In the genomic region with DNA sequence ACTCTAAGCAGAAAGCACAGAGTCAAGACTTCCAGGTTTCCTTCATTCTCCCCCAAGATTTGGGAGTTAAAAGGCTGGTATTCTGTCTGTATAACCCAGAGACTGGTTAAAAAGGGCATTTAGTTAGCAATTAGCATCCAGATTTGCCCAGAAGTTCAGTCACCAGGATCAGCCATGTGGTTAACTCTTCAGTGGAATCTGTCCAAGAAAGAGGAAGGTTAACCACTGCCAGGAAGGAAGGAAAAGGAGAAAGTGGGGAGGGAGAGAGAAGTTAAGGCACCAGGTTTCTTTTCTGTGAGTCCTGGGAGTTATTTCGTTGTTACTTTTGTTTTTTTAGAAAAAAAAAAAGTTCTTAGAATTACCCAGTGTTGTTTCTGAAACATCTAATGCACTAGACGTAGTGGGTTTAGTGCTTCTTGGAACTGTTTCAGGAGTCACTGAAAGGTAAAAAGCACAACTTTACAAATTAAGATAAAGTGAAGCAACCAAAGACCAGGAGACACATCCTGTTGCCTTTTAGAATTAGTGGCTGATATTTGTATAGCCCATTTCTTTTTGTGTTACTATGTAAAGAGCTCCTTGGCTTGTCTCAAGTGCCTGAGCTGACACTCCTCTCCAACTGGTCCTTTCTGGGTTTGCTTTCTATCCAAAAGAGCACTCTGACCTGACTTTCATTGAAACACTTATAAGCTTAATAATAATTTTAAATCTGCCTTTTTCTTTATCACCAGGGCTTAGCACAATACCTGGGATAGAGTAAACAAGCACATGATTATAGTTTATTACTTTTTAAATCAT, we compare ENCODE assay signal across 1 cellular context.
TF ChIP-seq lines count a peak whose summit lies in the region.

No MANE protein-coding gene starts in this region.

TF ChIP-seq in H1, 55 proteins besides CTCF, POLR2A, EP300 and RAD21 (continued from another document):
- TF ChIP-seq SUZ12 (IDR thresholded peaks at IDR 0.05; ENCODE audit: low read length): no peak
- TF ChIP-seq TCF12 (IDR thresholded peaks at IDR 0.05; ENCODE audit: low read depth, low read length): no peak
- TF ChIP-seq, protein P1, sequence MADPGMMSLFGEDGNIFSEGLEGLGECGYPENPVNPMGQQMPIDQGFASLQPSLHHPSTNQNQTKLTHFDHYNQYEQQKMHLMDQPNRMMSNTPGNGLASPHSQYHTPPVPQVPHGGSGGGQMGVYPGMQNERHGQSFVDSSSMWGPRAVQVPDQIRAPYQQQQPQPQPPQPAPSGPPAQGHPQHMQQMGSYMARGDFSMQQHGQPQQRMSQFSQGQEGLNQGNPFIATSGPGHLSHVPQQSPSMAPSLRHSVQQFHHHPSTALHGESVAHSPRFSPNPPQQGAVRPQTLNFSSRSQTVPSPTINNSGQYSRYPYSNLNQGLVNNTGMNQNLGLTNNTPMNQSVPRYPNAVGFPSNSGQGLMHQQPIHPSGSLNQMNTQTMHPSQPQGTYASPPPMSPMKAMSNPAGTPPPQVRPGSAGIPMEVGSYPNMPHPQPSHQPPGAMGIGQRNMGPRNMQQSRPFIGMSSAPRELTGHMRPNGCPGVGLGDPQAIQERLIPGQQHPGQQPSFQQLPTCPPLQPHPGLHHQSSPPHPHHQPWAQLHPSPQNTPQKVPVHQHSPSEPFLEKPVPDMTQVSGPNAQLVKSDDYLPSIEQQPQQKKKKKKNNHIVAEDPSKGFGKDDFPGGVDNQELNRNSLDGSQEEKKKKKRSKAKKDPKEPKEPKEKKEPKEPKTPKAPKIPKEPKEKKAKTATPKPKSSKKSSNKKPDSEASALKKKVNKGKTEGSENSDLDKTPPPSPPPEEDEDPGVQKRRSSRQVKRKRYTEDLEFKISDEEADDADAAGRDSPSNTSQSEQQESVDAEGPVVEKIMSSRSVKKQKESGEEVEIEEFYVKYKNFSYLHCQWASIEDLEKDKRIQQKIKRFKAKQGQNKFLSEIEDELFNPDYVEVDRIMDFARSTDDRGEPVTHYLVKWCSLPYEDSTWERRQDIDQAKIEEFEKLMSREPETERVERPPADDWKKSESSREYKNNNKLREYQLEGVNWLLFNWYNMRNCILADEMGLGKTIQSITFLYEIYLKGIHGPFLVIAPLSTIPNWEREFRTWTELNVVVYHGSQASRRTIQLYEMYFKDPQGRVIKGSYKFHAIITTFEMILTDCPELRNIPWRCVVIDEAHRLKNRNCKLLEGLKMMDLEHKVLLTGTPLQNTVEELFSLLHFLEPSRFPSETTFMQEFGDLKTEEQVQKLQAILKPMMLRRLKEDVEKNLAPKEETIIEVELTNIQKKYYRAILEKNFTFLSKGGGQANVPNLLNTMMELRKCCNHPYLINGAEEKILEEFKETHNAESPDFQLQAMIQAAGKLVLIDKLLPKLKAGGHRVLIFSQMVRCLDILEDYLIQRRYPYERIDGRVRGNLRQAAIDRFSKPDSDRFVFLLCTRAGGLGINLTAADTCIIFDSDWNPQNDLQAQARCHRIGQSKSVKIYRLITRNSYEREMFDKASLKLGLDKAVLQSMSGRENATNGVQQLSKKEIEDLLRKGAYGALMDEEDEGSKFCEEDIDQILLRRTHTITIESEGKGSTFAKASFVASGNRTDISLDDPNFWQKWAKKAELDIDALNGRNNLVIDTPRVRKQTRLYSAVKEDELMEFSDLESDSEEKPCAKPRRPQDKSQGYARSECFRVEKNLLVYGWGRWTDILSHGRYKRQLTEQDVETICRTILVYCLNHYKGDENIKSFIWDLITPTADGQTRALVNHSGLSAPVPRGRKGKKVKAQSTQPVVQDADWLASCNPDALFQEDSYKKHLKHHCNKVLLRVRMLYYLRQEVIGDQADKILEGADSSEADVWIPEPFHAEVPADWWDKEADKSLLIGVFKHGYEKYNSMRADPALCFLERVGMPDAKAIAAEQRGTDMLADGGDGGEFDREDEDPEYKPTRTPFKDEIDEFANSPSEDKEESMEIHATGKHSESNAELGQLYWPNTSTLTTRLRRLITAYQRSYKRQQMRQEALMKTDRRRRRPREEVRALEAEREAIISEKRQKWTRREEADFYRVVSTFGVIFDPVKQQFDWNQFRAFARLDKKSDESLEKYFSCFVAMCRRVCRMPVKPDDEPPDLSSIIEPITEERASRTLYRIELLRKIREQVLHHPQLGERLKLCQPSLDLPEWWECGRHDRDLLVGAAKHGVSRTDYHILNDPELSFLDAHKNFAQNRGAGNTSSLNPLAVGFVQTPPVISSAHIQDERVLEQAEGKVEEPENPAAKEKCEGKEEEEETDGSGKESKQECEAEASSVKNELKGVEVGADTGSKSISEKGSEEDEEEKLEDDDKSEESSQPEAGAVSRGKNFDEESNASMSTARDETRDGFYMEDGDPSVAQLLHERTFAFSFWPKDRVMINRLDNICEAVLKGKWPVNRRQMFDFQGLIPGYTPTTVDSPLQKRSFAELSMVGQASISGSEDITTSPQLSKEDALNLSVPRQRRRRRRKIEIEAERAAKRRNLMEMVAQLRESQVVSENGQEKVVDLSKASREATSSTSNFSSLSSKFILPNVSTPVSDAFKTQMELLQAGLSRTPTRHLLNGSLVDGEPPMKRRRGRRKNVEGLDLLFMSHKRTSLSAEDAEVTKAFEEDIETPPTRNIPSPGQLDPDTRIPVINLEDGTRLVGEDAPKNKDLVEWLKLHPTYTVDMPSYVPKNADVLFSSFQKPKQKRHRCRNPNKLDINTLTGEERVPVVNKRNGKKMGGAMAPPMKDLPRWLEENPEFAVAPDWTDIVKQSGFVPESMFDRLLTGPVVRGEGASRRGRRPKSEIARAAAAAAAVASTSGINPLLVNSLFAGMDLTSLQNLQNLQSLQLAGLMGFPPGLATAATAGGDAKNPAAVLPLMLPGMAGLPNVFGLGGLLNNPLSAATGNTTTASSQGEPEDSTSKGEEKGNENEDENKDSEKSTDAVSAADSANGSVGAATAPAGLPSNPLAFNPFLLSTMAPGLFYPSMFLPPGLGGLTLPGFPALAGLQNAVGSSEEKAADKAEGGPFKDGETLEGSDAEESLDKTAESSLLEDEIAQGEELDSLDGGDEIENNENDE (IDR thresholded peaks at IDR 0.05; ENCODE audit: insufficient replicate concordance, low read length): no peak
- no peak for TF ChIP-seq ZNF274 (IDR thresholded peaks at IDR 0.05; ENCODE audit: borderline replicate concordance, extremely low read depth, low read length)
- TF ChIP-seq TAF1 (IDR thresholded peaks at IDR 0.05; ENCODE audit: low read depth, low read length): no peak
- no peak for TF ChIP-seq TEAD4 (IDR thresholded peaks at IDR 0.05; ENCODE audit: low read depth, low read length)
- TF ChIP-seq KDM1A (IDR thresholded peaks at IDR 0.05; ENCODE audit: borderline replicate concordance, low read length): no peak
- no peak for TF ChIP-seq NANOG (IDR thresholded peaks at IDR 0.05; ENCODE audit: insufficient read depth, low read depth, low read length, poor library complexity, severe bottlenecking)
- TF ChIP-seq, protein P2, sequence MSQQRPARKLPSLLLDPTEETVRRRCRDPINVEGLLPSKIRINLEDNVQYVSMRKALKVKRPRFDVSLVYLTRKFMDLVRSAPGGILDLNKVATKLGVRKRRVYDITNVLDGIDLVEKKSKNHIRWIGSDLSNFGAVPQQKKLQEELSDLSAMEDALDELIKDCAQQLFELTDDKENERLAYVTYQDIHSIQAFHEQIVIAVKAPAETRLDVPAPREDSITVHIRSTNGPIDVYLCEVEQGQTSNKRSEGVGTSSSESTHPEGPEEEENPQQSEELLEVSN (IDR thresholded peaks at IDR 0.05): no peak
